Comparison of ENCODE assay signal across 12 cellular contexts in genomic region chr2:18299423-18300212, GRCh38.
DNase-seq lines count a peak whose midpoint lies in the region; ATAC-seq and TF ChIP-seq lines count a peak whose summit lies in the region.
"Had no signal": no experiment of that assay in that cellular context is flagged by ENCODE, and none has a peak within 500 bp of the region (broad histone marks: within the 10 kb centered on the region; RNA-seq: fewer than 3 reads in every experiment).

No MANE protein-coding gene starts in this region.

- CTCF ChIA-PET in A673 (lab: Charles Lee): interaction anchor here (1.0 kb wide), 1 partner anchor 78 kb away, joined by 5 read pairs; no protein-coding TSS in a partner anchor

- H3K9me3 Mint-ChIP-seq in effector memory CD8-positive, alpha-beta T cell: peaks cover 1 to 7% of the 10 kb centered on the region in 2 donors
- H3K9me3 Mint-ChIP-seq: T-helper 1 cell treated with Interleukin-12 subunit alpha and Interleukin-12 subunit beta and Interleukin-4 antibody, amounts not matched to agents 30 μg/mL and 1 μg/mL, for 36 hours had no signal

- no peaks in the 10 kb centered on the region for H3K9me3 ChIP-seq in A673 (ENCODE audit: low read depth, low read length, poor library complexity, severe bottlenecking)

- H3K27me3 ChIP-seq in A673 (replicated peaks; ENCODE audit: insufficient read depth, low read depth, low read length, poor library complexity): no peaks in the 10 kb centered on the region

- H3K4me1 ChIP-seq in A673 (ENCODE audit: insufficient read depth, low read length, poor library complexity, severe bottlenecking): peaks cover 50% of the 10 kb centered on the region

- ATAC-seq in effector memory CD8-positive, alpha-beta T cell (replicated peaks): no peak

- POLR2A ChIA-PET in A673 (lab: Charles Lee; ENCODE audit: low non-redundant PET): no interaction called here

- H3K4me3 ChIP-seq in A673 (ENCODE audit: low read depth, low read length, poor library complexity, severe bottlenecking): peak overlapping the region; percentile 14

- no peak for TF ChIP-seq CTCF in A673 (conservative IDR thresholded peaks at IDR 0.05; ENCODE audit: low read depth, low read length)

- H3K4me1 Mint-ChIP-seq in effector memory CD8-positive, alpha-beta T cell (ENCODE audit: low read depth in 2 of 2): no peaks in the 10 kb centered on the region

- H3K36me3 Mint-ChIP-seq in effector memory CD8-positive, alpha-beta T cell (ENCODE audit: insufficient read depth): no peaks in the 10 kb centered on the region

- H3K27ac ChIP-seq in A673 (ENCODE audit: low read depth, low read length, poor library complexity, severe bottlenecking): peak overlapping the region; percentile 76

- DNase-seq in A673 (ENCODE audit: low spot score) (peak; percentile 87), HT-29 (ENCODE audit: low spot score) (peak; percentile 65), astrocyte of the hippocampus (ENCODE audit: low read depth, low spot score) (peak; percentile 90), kidney glomerular epithelial cell (lab: John Stamatoyannopoulos, UW) (peak; percentile 84), mesenteric fat pad (ENCODE audit: low spot score) (no peak), MV-4-11 (lab: John Stamatoyannopoulos, UW) (no peak)
- DNase-seq in effector memory CD8-positive, alpha-beta T cell: no peak
- no peak for DNase-seq in stimulated activated CD4-positive, alpha-beta T cell treated with anti-CD3 and anti-CD28 coated beads, Interleukin-1b, Interleukin-23, amount 100 ng/mL, for 48 hours
- DNase-seq: activated gamma-delta T cell, KG1, midbrain had no signal

- intact Hi-C loops in A673 (cut with micrococcal nuclease; ENCODE audit: unreplicated experiment): no loop called here

- no TSS peak for BruUV-seq in A673 (replicated peaks; lab: Mats Ljungman, UMichigan)

- no peaks in the 10 kb centered on the region for H3K27me3 Mint-ChIP-seq in effector memory CD8-positive, alpha-beta T cell

- no peaks in the 10 kb centered on the region for H3K36me3 ChIP-seq in A673 (ENCODE audit: insufficient read depth, low read length, poor library complexity, severe bottlenecking)

- H3K27ac Mint-ChIP-seq in effector memory CD8-positive, alpha-beta T cell: no peak overlapping the region
- H3K27ac Mint-ChIP-seq: T-helper 1 cell treated with Interleukin-12 subunit alpha and Interleukin-12 subunit beta and Interleukin-4 antibody, amounts not matched to agents 30 μg/mL and 1 μg/mL, for 36 hours had no signal

- no peak overlapping the region for H3K4me3 Mint-ChIP-seq in effector memory CD8-positive, alpha-beta T cell
- H3K4me3 Mint-ChIP-seq: T-helper 1 cell treated with Interleukin-12 subunit alpha and Interleukin-12 subunit beta and Interleukin-4 antibody, amounts not matched to agents 30 μg/mL and 1 μg/mL, for 36 hours had no signal

Comparison
In these comparisons a context has a peak if more than half of its experiments do, and no peak if none do; other contexts are left out.
1. DNase-seq: peak in A673 (single experiment), HT-29 (single experiment), astrocyte of the hippocampus (single experiment) and kidney glomerular epithelial cell (single experiment); none in effector memory CD8-positive, alpha-beta T cell (0 of 3), stimulated activated CD4-positive, alpha-beta T cell treated with anti-CD3 and anti-CD28 coated beads, Interleukin-1b, Interleukin-23, amount 100 ng/mL, for 48 hours (single experiment), mesenteric fat pad (single experiment) and MV-4-11 (single experiment).